ENCODE assay signal across 11 cellular contexts in the genomic region with DNA sequence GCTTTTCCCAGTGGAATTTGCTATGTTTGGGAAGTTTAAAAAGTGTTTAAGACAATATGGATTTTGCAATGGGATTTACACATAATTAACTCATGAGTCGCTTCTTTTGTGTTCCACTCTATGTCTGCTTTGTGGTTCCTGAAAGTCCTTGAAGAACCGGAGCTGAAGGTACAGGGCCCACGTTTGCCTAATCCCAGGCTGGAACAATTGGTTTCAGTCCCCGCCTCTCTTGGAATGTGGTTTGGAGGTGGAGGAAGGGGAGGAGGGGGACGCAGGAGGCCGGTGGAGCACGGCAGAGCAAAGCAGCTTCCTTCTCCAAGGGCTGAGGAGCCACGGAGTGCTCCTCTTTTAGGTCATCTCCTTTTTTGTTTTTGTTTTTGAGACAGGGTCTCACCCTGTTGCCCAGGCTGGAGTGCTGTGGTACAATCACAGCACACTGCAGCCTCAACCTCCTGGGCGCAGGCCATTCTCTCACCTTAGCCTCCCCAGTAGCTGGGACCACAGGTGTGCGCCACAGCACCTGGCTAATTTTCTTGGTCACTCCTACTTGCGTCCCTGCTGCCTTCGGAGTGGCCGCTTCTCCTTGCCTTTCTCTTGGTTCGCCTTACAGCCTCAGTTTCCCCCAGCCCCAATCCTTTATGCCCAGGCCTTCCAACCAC.
DNase-seq lines count a peak whose midpoint lies in the region; ATAC-seq and TF ChIP-seq lines count a peak whose summit lies in the region.
"Had no signal": no experiment of that assay in that cellular context is flagged by ENCODE, and none has a peak within 500 bp of the region (broad histone marks: within the 10 kb centered on the region; RNA-seq: fewer than 3 reads in every experiment).

No MANE protein-coding gene starts in this region.

- WGBS in suprapubic skin = 70% methylated on average over 14 of the region's 14 CpGs
- 88% methylated on average over 14 of the region's 14 CpGs for WGBS in SK-N-SH (ENCODE audit: low lambda C conversion rate)

- H3K27me3 ChIP-seq in WERI-Rb-1 (ENCODE audit: insufficient read depth, low read depth, severe bottlenecking) (no peaks in the 10 kb centered on the region), suprapubic skin (no peaks in the 10 kb centered on the region), SK-N-SH (ENCODE audit: insufficient read depth) (no peaks in the 10 kb centered on the region)

- no peaks in the 10 kb centered on the region for H3K36me3 ChIP-seq in WERI-Rb-1
- H3K36me3 ChIP-seq in suprapubic skin = no peaks in the 10 kb centered on the region
- H3K36me3 ChIP-seq in SK-N-SH (replicated peaks in 1 of 2; ENCODE audit: control insufficient read depth in 1 of 2, insufficient read depth in 2 of 2, low read length in 1 of 2) = no peaks in the 10 kb centered on the region

- H3K4me3 ChIP-seq in WERI-Rb-1 (ENCODE audit: low read depth, low read length) (no peak overlapping the region), suprapubic skin (no peak overlapping the region), SK-N-SH (ENCODE audit: low read depth in 2 of 2, low read length in 1 of 2) (no peak overlapping the region)

- POLR2A ChIA-PET in SK-N-SH (lab: Yijun Ruan, JAX) = no interaction called here

- no peaks in the 10 kb centered on the region for H3F3A ChIP-seq in SK-N-SH (replicated peaks; ENCODE audit: insufficient read depth)

- TF ChIP-seq EP300 in suprapubic skin (IDR thresholded peaks at IDR 0.05) (no peak), SK-N-SH (IDR thresholded peaks at IDR 0.05; ENCODE audit: borderline replicate concordance in 1 of 2, low read depth in 1 of 2, low read length in 1 of 2) (no peak)

- TF ChIP-seq POLR2A in suprapubic skin (IDR thresholded peaks at IDR 0.05) = no peak

- H3K9me2 ChIP-seq in SK-N-SH = no peaks in the 10 kb centered on the region

- H3K9ac ChIP-seq in SK-N-SH = no peak overlapping the region

- CTCF ChIA-PET in SK-N-SH (lab: Yijun Ruan, JAX) = interaction anchor here (1.1 kb wide), 1 partner anchor 30 kb away, joined by 3 read pairs; no protein-coding TSS in a partner anchor

- no peak overlapping the region for H3K4me2 ChIP-seq in SK-N-SH

- peak overlapping the region; percentile 49 for H3K27ac ChIP-seq in WERI-Rb-1
- H3K27ac ChIP-seq in suprapubic skin = peak overlapping the region; percentile 51
- H3K27ac ChIP-seq in SK-N-SH (ENCODE audit: low read depth in 2 of 2, low read length in 1 of 2) = no peak overlapping the region

- no peak overlapping the region for H2AFZ ChIP-seq in SK-N-SH (ENCODE audit: low read depth)

- no peak for ATAC-seq in HG02938 (IDR thresholded peaks at IDR 0.05; ENCODE audit: unreplicated experiment)
- ATAC-seq: activated T-cell treated with anti-CD3 and anti-CD28 coated beads, Interleukin-2, amount 50 U/mL, for 4 hours had no signal

- no peak for TF ChIP-seq RAD21 in SK-N-SH (IDR thresholded peaks at IDR 0.05; ENCODE audit: low read length)

- no peaks in the 10 kb centered on the region for H4K20me1 ChIP-seq in SK-N-SH (ENCODE audit: insufficient read depth)

- H3K79me2 ChIP-seq in SK-N-SH (ENCODE audit: insufficient read depth) = no peaks in the 10 kb centered on the region

- DNase-seq in HK-2 (ENCODE audit: unreplicated experiment) (peak; percentile 38), WERI-Rb-1 (no peak), glomerular visceral epithelial cell (ENCODE audit: extremely low spot score) (peak; percentile 72), suprapubic skin (ENCODE audit: low spot score in 2 of 2) (no peak), SK-N-SH (no peak), NCI-H2227 (lab: John Stamatoyannopoulos, UW; ENCODE audit: unreplicated experiment) (no peak), NOMO-1 treated with dmso at 0.1 percent for 144 hours (lab: John Stamatoyannopoulos, UW; ENCODE audit: unreplicated experiment) (no peak)
- DNase-seq: activated T-cell treated with anti-CD3 and anti-CD28 coated beads, Interleukin-2, amount 50 U/mL, for 4 hours; head of caudate nucleus; NCI-H1105 treated with DMSO at 0.1 percent for 48 hours had no signal

- peaks cover 3% of the 10 kb centered on the region for H3K4me1 ChIP-seq in suprapubic skin
- no peaks in the 10 kb centered on the region for H3K4me1 ChIP-seq in SK-N-SH (ENCODE audit: control insufficient read depth in 1 of 2, insufficient read depth in 2 of 2, low read depth in 1 of 2, low read length in 1 of 2)

- TF ChIP-seq CTCF in WERI-Rb-1 (IDR thresholded peaks at IDR 0.05; ENCODE audit: low read depth, low read length) (no peak), suprapubic skin (IDR thresholded peaks at IDR 0.05) (no peak), SK-N-SH (IDR thresholded peaks at IDR 0.05) (no peak)

- H3K9me3 ChIP-seq in WERI-Rb-1 (ENCODE audit: severe bottlenecking) (peaks cover 10% of the 10 kb centered on the region), suprapubic skin (no peaks in the 10 kb centered on the region), SK-N-SH (no peaks in the 10 kb centered on the region)

TF ChIP-seq in SK-N-SH, 30 proteins besides CTCF, POLR2A, EP300 and RAD21:
- no peak for TF ChIP-seq MEF2A (IDR thresholded peaks at IDR 0.05; ENCODE audit: borderline replicate concordance, low read depth)
- TF ChIP-seq CHD2 (IDR thresholded peaks at IDR 0.05; ENCODE audit: low read length, partially characterized antibody) = no peak
- TF ChIP-seq FOXJ3 (CRISPR knock-in tag; IDR thresholded peaks at IDR 0.05) = no peak
- TF ChIP-seq JUND (IDR thresholded peaks at IDR 0.05) = no peak
- TF ChIP-seq TEAD4 (IDR thresholded peaks at IDR 0.05; ENCODE audit: borderline replicate concordance, insufficient read depth) = no peak
- no peak for TF ChIP-seq RCOR1 (IDR thresholded peaks at IDR 0.05; ENCODE audit: low read length)
- TF ChIP-seq NFIC (IDR thresholded peaks at IDR 0.05; ENCODE audit: borderline replicate concordance) = no peak
- no peak for TF ChIP-seq ELF1 (IDR thresholded peaks at IDR 0.05)
- TF ChIP-seq, protein P1, sequence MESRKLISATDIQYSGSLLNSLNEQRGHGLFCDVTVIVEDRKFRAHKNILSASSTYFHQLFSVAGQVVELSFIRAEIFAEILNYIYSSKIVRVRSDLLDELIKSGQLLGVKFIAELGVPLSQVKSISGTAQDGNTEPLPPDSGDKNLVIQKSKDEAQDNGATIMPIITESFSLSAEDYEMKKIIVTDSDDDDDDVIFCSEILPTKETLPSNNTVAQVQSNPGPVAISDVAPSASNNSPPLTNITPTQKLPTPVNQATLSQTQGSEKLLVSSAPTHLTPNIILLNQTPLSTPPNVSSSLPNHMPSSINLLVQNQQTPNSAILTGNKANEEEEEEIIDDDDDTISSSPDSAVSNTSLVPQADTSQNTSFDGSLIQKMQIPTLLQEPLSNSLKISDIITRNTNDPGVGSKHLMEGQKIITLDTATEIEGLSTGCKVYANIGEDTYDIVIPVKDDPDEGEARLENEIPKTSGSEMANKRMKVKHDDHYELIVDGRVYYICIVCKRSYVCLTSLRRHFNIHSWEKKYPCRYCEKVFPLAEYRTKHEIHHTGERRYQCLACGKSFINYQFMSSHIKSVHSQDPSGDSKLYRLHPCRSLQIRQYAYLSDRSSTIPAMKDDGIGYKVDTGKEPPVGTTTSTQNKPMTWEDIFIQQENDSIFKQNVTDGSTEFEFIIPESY (IDR thresholded peaks at IDR 0.05; ENCODE audit: borderline replicate concordance, low read depth) = no peak
- TF ChIP-seq GATA2 (CRISPR knock-in tag; IDR thresholded peaks at IDR 0.05) = no peak
- TF ChIP-seq RXRA (IDR thresholded peaks at IDR 0.05; ENCODE audit: borderline replicate concordance, low read depth) = no peak
- no peak for TF ChIP-seq NRF1 (IDR thresholded peaks at IDR 0.05; ENCODE audit: low read depth, low read length)
- TF ChIP-seq YY1 (IDR thresholded peaks at IDR 0.05; ENCODE audit: low read depth) = no peak
- no peak for TF ChIP-seq USF2 (IDR thresholded peaks at IDR 0.05; ENCODE audit: borderline replicate concordance, low read depth, low read length)
- no peak for TF ChIP-seq FOXM1 (IDR thresholded peaks at IDR 0.05; ENCODE audit: low read depth)
- no peak for TF ChIP-seq IRF3 (IDR thresholded peaks at IDR 0.05; ENCODE audit: low read depth, low read length)
- TF ChIP-seq, protein P2, sequence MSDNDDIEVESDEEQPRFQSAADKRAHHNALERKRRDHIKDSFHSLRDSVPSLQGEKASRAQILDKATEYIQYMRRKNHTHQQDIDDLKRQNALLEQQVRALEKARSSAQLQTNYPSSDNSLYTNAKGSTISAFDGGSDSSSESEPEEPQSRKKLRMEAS (IDR thresholded peaks at IDR 0.05; ENCODE audit: low read depth) = no peak
- no peak for TF ChIP-seq TAF1 (IDR thresholded peaks at IDR 0.05; ENCODE audit: borderline replicate concordance, low read depth, low read length)
TF ChIP-seq in SK-N-SH: peak in this region for 0.

Comparison
In these comparisons a context has a peak if more than half of its experiments do, and no peak if none do; other contexts are left out.
1. DNase-seq: peak in HK-2 (single experiment) and glomerular visceral epithelial cell (single experiment); none in WERI-Rb-1 (single experiment), suprapubic skin (0 of 2), SK-N-SH (single experiment), NCI-H2227 (single experiment) and NOMO-1 treated with dmso at 0.1 percent for 144 hours (single experiment).
2. H3K27ac ChIP-seq: peak in WERI-Rb-1 (single experiment) and suprapubic skin (single experiment); none in SK-N-SH (0 of 2).